8 cellular contexts compared by ENCODE assay signal in the genomic region with DNA sequence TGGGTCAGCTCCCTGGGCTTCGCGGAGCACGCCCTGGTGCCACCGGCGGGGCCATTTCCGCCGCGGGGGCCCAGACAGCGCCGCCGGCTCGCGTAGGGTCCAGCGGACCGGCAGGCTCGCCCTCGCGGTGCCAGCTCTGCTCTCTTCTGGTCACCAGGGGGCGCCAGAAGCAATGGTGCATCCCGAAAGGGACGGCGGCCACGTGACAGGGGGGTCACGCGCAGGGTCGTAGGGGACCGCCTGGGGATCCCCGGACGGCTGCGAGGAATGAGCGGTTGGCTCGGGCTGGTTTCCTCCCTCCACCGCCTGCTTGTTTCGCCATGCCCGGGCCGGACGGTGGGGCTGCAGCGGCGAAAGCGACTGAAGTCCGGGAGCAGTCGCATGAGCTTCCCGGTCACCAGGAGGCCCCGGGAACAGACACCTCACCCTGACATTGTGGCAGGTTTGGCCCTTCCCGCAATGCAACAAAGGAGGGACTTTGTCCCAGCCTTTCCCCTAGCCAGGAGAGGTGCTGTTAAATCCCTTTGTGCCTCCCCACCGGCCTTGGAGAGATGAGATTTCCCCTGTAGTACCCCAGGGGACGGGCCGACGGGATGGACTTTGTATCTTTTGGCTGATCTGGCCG.
DNase-seq lines count a peak whose midpoint lies in the region; ATAC-seq lines count a peak whose summit lies in the region.

No MANE protein-coding gene starts in this region.

- no peaks in the 10 kb centered on the region for H3K27me3 ChIP-seq in muscle layer of duodenum (ENCODE audit: low read depth, low read length)

- no peaks in the 10 kb centered on the region for H3K9me3 ChIP-seq in muscle layer of duodenum (ENCODE audit: control insufficient read depth in 1 of 2, low read length in 2 of 2)

- H3K36me3 ChIP-seq in muscle layer of duodenum (ENCODE audit: control insufficient read depth in 1 of 2, insufficient read depth in 2 of 2, low read length in 2 of 2) = no peaks in the 10 kb centered on the region

- H3K4me3 ChIP-seq in muscle layer of duodenum (ENCODE audit: low read depth in 1 of 2, low read length in 2 of 2) = peak overlapping the region; percentile 37 to 54

- DNase-seq in EL (peak; percentile 51), NCI-H774 (lab: John Stamatoyannopoulos, UW) (peak; percentile 57), fibroblast of gingiva (ENCODE audit: low read depth) (peak; percentile 33)
- peak; percentile 78 to 80 for DNase-seq in activated T-cell treated with anti-CD3 and anti-CD28 coated beads, Interleukin-2, amount 50 U/mL, for 48 hours
- DNase-seq in stimulated activated CD8-positive, alpha-beta memory T cell treated with anti-CD3 and anti-CD28 coated beads, Interleukin-7, amount 100 ng/mL, for 24 hours (ENCODE audit: low read depth) = peak; percentile 22

- no peak overlapping the region for H3K27ac ChIP-seq in muscle layer of duodenum (ENCODE audit: low read length)

- ATAC-seq in HG02678 (IDR thresholded peaks at IDR 0.05; ENCODE audit: unreplicated experiment) = peak; percentile 81
- no peak for ATAC-seq in HG02973 (IDR thresholded peaks at IDR 0.05; ENCODE audit: unreplicated experiment)

- H3K4me1 ChIP-seq in muscle layer of duodenum (ENCODE audit: control insufficient read depth in 1 of 2, insufficient read depth in 2 of 2, low read length in 2 of 2) = no peaks in the 10 kb centered on the region

Comparison
In these comparisons a context has a peak if more than half of its experiments do, and no peak if none do; other contexts are left out.
1. DNase-seq: peak in every context shown above with its lines; median percentile 79 in activated T-cell treated with anti-CD3 and anti-CD28 coated beads, Interleukin-2, amount 50 U/mL, for 48 hours; 57 in NCI-H774; 51 in EL; 33 in fibroblast of gingiva; 22 in stimulated activated CD8-positive, alpha-beta memory T cell treated with anti-CD3 and anti-CD28 coated beads, Interleukin-7, amount 100 ng/mL, for 24 hours.